In genomic region chr13:60329221-60329983, GRCh38 we compare ENCODE assay signal across 9 cellular contexts.
DNase-seq lines count a peak whose midpoint lies in the region; ATAC-seq, FAIRE-seq and TF ChIP-seq lines count a peak whose summit lies in the region.
"Had no signal": no experiment of that assay in that cellular context is flagged by ENCODE, and none has a peak within 500 bp of the region (broad histone marks: within the 10 kb centered on the region; RNA-seq: fewer than 3 reads in every experiment).

No MANE protein-coding gene starts in this region.

- DNase-seq in EL (peak; percentile 25), GM20000 (ENCODE audit: low spot score) (peak; percentile 51), HL-60 (ENCODE audit: low read depth in 1 of 2, low spot score in 1 of 2) (peak; percentile 14 to 64), NOMO-1 treated with DMSO at 0.1 percent for 48 hours (lab: John Stamatoyannopoulos, UW; ENCODE audit: unreplicated experiment) (peak; percentile 61), ecto neural progenitor cell (ENCODE audit: low spot score) (peak; percentile 62), pancreas (peak in 4 of 6 donors; percentile 11 to 43 (median 33)), GM19238 (ENCODE audit: insufficient read length, low spot score) (no peak)

- H3K27ac ChIP-seq in HL-60 (replicated peaks) (no peak overlapping the region), pancreas (no peak overlapping the region)

- intact Hi-C loops in pancreas (cut with DNase I) = no loop called here

- H3K27me3 ChIP-seq in HL-60 (ENCODE audit: insufficient read depth, poor library complexity, severe bottlenecking) (no peaks in the 10 kb centered on the region), pancreas (no peaks in the 10 kb centered on the region)

- TF ChIP-seq POLR2A in GM18505 (IDR thresholded peaks at IDR 0.05; ENCODE audit: borderline replicate concordance, extremely low read depth, insufficient read depth, insufficient read length) = no peak

- peaks cover 4 to 23% (median 12%) of the 10 kb centered on the region in 3 donors for H3K4me1 ChIP-seq in pancreas

- FAIRE-seq in pancreas (lab: Jason Lieb, UNC) = peak; percentile 23

- WGBS in pancreas, 2 donors = 15 to 18% methylated on average over 2 of the region's 2 CpGs

- TF ChIP-seq CTCF in GM20000 (IDR thresholded peaks at IDR 0.05; ENCODE audit: extremely low read depth, missing control alignments) (peak; percentile 8), HL-60 (IDR thresholded peaks at IDR 0.05; ENCODE audit: insufficient read depth, low read length) (peak; percentile 25), pancreas (IDR thresholded peaks at IDR 0.05) (peak in 2 of 4 donors; percentile 23 to 27)

- no peaks in the 10 kb centered on the region for H3K36me3 ChIP-seq in pancreas

- H3K9me3 ChIP-seq in pancreas = no peaks in the 10 kb centered on the region

- no peak overlapping the region for H3K4me3 ChIP-seq in HL-60 (replicated peaks; ENCODE audit: insufficient read depth, low read length)
- no peak overlapping the region for H3K4me3 ChIP-seq in pancreas

- ATAC-seq in pancreas (peak; percentile 59 to 90 (median 84)), GM18505 (IDR thresholded peaks at IDR 0.05; ENCODE audit: unreplicated experiment) (no peak)
- ATAC-seq: naive thymus-derived CD4-positive, alpha-beta T cell had no signal
